8 cellular contexts compared by ENCODE assay signal in genomic region chr15:90046846-90047481, GRCh38. TPM values are rescaled to one million over a fixed set of nuclear protein-coding genes. Genes with fewer than 3 reads are reported as not detected.
DNase-seq lines count a peak whose midpoint lies in the region; ATAC-seq and TF ChIP-seq lines count a peak whose summit lies in the region.

No MANE protein-coding gene starts in this region.

- no peak overlapping the region for H3K4me3 ChIP-seq in sigmoid colon

- H3K27me3 ChIP-seq in sigmoid colon: no peaks in the 10 kb centered on the region

- H3K36me3 ChIP-seq in sigmoid colon: no peaks in the 10 kb centered on the region

- ATAC-seq in GM18909 (IDR thresholded peaks at IDR 0.05; ENCODE audit: poor library complexity, unreplicated experiment) (peak; percentile 63), HG03457 (IDR thresholded peaks at IDR 0.05; ENCODE audit: unreplicated experiment) (no peak), SK-N-SH treated with all-trans-retinoic acid at 6 μM for 48 hours (no peak)

- H3K9me3 ChIP-seq in sigmoid colon: no peaks in the 10 kb centered on the region

- 25 to 50% methylated on average over 14 of the region's 14 CpGs for WGBS in sigmoid colon, 2 donors

- no peak for TF ChIP-seq EP300 in sigmoid colon (IDR thresholded peaks at IDR 0.05)

- DNase-seq in HT-29 (ENCODE audit: low spot score) (peak; percentile 94), caudate nucleus (lab: John Stamatoyannopoulos, UW) (peak in 1 of 61 donors; percentile 27), sigmoid colon (no peak), OCI-M2 (lab: John Stamatoyannopoulos, UW; ENCODE audit: unreplicated experiment) (no peak), HUDEP-2 (lab: John Stamatoyannopoulos, UW; ENCODE audit: unreplicated experiment in 76 of 76) (no peak)

- intact Hi-C loops in sigmoid colon (cut with DNase I): no loop called here

- no peak for TF ChIP-seq CTCF in sigmoid colon (IDR thresholded peaks at IDR 0.05)

- no peak for TF ChIP-seq POLR2A in sigmoid colon (IDR thresholded peaks at IDR 0.05)

- peaks cover 0 to 37% (median 35%) of the 10 kb centered on the region in 4 donors for H3K4me1 ChIP-seq in sigmoid colon

- H3K27ac ChIP-seq in caudate nucleus (ENCODE audit: low read depth, low read length): peak overlapping the region; percentile 44
- H3K27ac ChIP-seq in sigmoid colon: peak overlapping the region in 3 of 4 donors; percentile 4 to 54 (median 28)

TF ChIP-seq in SK-N-SH treated with all-trans-retinoic acid at 6 μM for 48 hours, 23 proteins besides CTCF, POLR2A, EP300 and RAD21:
- TF ChIP-seq TOX (CRISPR knock-in tag; IDR thresholded peaks at IDR 0.05; ENCODE audit: borderline replicate concordance) (no peak), PATZ1 (CRISPR knock-in tag; IDR thresholded peaks at IDR 0.05; ENCODE audit: borderline replicate concordance) (no peak), POU6F1 (CRISPR knock-in tag; IDR thresholded peaks at IDR 0.05; ENCODE audit: borderline replicate concordance, low read depth) (no peak), CREB5 (CRISPR knock-in tag; IDR thresholded peaks at IDR 0.05; ENCODE audit: low read depth) (no peak), BACH2 (CRISPR knock-in tag; IDR thresholded peaks at IDR 0.05; ENCODE audit: borderline replicate concordance) (no peak), ZNF565 (CRISPR knock-in tag; conservative IDR thresholded peaks at IDR 0.05; ENCODE audit: low read depth) (no peak), ZC3H10 (CRISPR knock-in tag; IDR thresholded peaks at IDR 0.05) (no peak), ZNF8 (CRISPR knock-in tag; IDR thresholded peaks at IDR 0.05) (no peak), ZFP30 (CRISPR knock-in tag; IDR thresholded peaks at IDR 0.05) (no peak), GLIS3 (CRISPR knock-in tag; IDR thresholded peaks at IDR 0.05) (no peak), ARNTL (CRISPR knock-in tag; IDR thresholded peaks at IDR 0.05; ENCODE audit: borderline replicate concordance, low read depth) (no peak), RARB (CRISPR knock-in tag; IDR thresholded peaks at IDR 0.05) (no peak), PPARA (CRISPR knock-in tag; IDR thresholded peaks at IDR 0.05; ENCODE audit: borderline replicate concordance) (no peak), TCF4 (CRISPR knock-in tag; IDR thresholded peaks at IDR 0.05; ENCODE audit: borderline replicate concordance) (no peak), ZNF70 (CRISPR knock-in tag; IDR thresholded peaks at IDR 0.05) (no peak), ESRRG (CRISPR knock-in tag; IDR thresholded peaks at IDR 0.05) (no peak)

RNA-seq across cellular contexts. Expression of gene ZNF710, which starts 45.8 kb away (rescaled TPM):
- total RNA-seq in HT-29 (2014; rRNA removed; shearing (Covaris generic)): 47.3 and 66.9 TPM in 2 replicates
- total RNA-seq in sigmoid colon: 10 to 100 TPM in 1 of 4 donors, 1 to 10 TPM in 3; 5.3 to 10.0 (median 7.5) TPM
- 10 to 100 TPM; 13.8 to 28.2 (median 24.1) TPM for polyA plus RNA-seq in sigmoid colon

RNA-seq across cellular contexts. Expression of gene IDH2, which starts 55.3 kb away (rescaled TPM):
- total RNA-seq in HT-29 (2014; rRNA removed; shearing (Covaris generic)): 177 and 202 TPM in 2 replicates
- 100 to 1,000 TPM in 3 of 4 donors, 10 to 100 TPM in 1; 77.2 to 164 (median 116) TPM for total RNA-seq in sigmoid colon
- polyA plus RNA-seq in sigmoid colon: 100 to 1,000 TPM in 1 of 3 donors, 10 to 100 TPM in 2; 43.8 to 210 (median 90.2) TPM
